15 cellular contexts compared by ENCODE assay signal in the genomic region with DNA sequence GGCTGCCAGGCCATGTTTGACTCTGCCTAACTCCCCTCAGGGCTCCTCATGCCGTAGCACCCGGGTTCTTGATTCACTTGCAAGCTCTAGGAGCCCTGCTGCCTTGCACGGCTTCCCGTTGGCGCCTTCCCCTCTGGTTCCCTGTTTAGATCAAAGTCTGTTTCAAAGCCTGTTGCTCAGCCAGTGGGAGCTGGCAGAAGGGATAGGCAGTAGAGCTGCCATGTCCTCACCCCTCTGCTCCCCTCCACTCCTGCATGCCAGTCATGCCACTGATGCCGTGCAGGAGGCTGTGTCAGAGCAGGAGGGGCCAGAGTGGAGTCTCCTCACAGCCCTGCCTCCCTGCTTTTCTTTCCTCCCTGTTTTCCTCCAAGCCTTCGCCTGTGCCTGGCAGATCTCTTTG. TPM values are rescaled to one million over a fixed set of nuclear protein-coding genes. Genes with fewer than 3 reads are reported as not detected.
DNase-seq lines count a peak whose midpoint lies in the region; ATAC-seq, FAIRE-seq and TF ChIP-seq lines count a peak whose summit lies in the region.
"Had no signal": no experiment of that assay in that cellular context is flagged by ENCODE, and none has a peak within 500 bp of the region (broad histone marks: within the 10 kb centered on the region; RNA-seq: fewer than 3 reads in every experiment).

No MANE protein-coding gene starts in this region.

- peak; percentile 53 for DNase-seq in EL
- DNase-seq in left cardiac atrium: peak; percentile 39
- DNase-seq in omental fat pad (ENCODE audit: low spot score): no peak
- DNase-seq in Kasumi-1 (lab: John Stamatoyannopoulos, UW): no peak
- DNase-seq in NOMO-1 (lab: John Stamatoyannopoulos, UW; ENCODE audit: unreplicated experiment in 2 of 2): no peak
- DNase-seq in H54 (ENCODE audit: insufficient read length, low spot score): no peak
- DNase-seq: amniotic stem cell, GDM1, NCI-H1417, NCI-H526 treated with DMSO at 0.1 percent for 48 hours, SHP77 treated with DMSO at 0.1 percent for 48 hours had no signal

- TF ChIP-seq CTCF in omental fat pad (IDR thresholded peaks at IDR 0.05): no peak

- TF ChIP-seq POLR2A in H54 (IDR thresholded peaks at IDR 0.05; ENCODE audit: low read depth, low read length): no peak

- peak overlapping the region; percentile 53 for H3K27ac ChIP-seq in angular gyrus (ENCODE audit: low read depth, low read length)
- H3K27ac ChIP-seq: C4-2B, VCaP had no signal

- FAIRE-seq in H54 (lab: Jason Lieb, UNC): no peak

- ATAC-seq in left cardiac atrium (peak; percentile 79 to 82), omental fat pad (ENCODE audit: low FRiP score) (peak; percentile 78), HG03342 (IDR thresholded peaks at IDR 0.05; ENCODE audit: unreplicated experiment) (no peak)

- intact Hi-C loops in left cardiac atrium (cut with DNase I): loop anchor here in 1 of 2 donors (10.0 kb wide), 1 partner anchor 63 kb away; no protein-coding TSS in a partner anchor

RNA-seq across cellular contexts. Expression of a gene that starts 26.5 kb away (rescaled TPM):
- total RNA-seq in left cardiac atrium (10 to 100 TPM in 1 of 2 donors, 1 to 10 TPM in 1; 7.1 to 20.2 TPM), omental fat pad (1 to 10 TPM in 1 of 4 donors, under 1 TPM in 2, not detected in 1; 0.56 to 4.3 (median 0.96) TPM)

RNA-seq across cellular contexts. Expression of a gene that starts 30.5 kb away (rescaled TPM):
- total RNA-seq in left cardiac atrium: 10 to 100 TPM; 14.5 to 33.9 TPM
- 10 to 100 TPM; 21.5 to 95.4 (median 28.4) TPM for total RNA-seq in omental fat pad

Comparison
In these comparisons a context has a peak if more than half of its experiments do, and no peak if none do; other contexts are left out.
1. DNase-seq: peak in EL (single experiment) and left cardiac atrium (single experiment); none in omental fat pad (single experiment), Kasumi-1 (0 of 2), NOMO-1 (0 of 2) and H54 (single experiment).